Comparison of ENCODE assay signal across 9 cellular contexts in genomic region chr18:44887227-44887631, GRCh38.
DNase-seq lines count a peak whose midpoint lies in the region; ATAC-seq and TF ChIP-seq lines count a peak whose summit lies in the region.
"Had no signal": no experiment of that assay in that cellular context is flagged by ENCODE, and none has a peak within 500 bp of the region (broad histone marks: within the 10 kb centered on the region; RNA-seq: fewer than 3 reads in every experiment).

No MANE protein-coding gene starts in this region.

- TF ChIP-seq CTCF in nephron progenitor cell (IDR thresholded peaks at IDR 0.05) (no peak), tibial nerve (IDR thresholded peaks at IDR 0.05) (no peak), OCI-LY7 (conservative IDR thresholded peaks at IDR 0.05; ENCODE audit: low read length) (no peak)

- H3K27me3 ChIP-seq in tibial nerve = no peaks in the 10 kb centered on the region

- intact Hi-C loops in OCI-LY7 (cut with micrococcal nuclease; ENCODE audit: unreplicated experiment) = no loop called here

- no peak for TF ChIP-seq POLR2A in tibial nerve (IDR thresholded peaks at IDR 0.05)

- H3K36me3 ChIP-seq in tibial nerve (no peaks in the 10 kb centered on the region), OCI-LY7 (ENCODE audit: insufficient read depth, low read length) (no peaks in the 10 kb centered on the region)
- H3K36me3 ChIP-seq: lower lobe of right lung had no signal

- H3K36me3 Mint-ChIP-seq in nephron progenitor cell (ENCODE audit: low read depth) = peaks cover 25% of the 10 kb centered on the region

- peaks cover 23% of the 10 kb centered on the region for H3K9me3 Mint-ChIP-seq in nephron progenitor cell

- DNase-seq in GM04503 (ENCODE audit: low read depth) (peak; percentile 39), HPDE6-E6E7 (ENCODE audit: extremely low spot score) (peak; percentile 66), nephron progenitor cell (no peak), tibial nerve (ENCODE audit: low spot score in 2 of 2) (no peak), OCI-LY7 (ENCODE audit: low spot score) (no peak)
- peak; percentile 2 for DNase-seq in activated naive CD8-positive, alpha-beta T cell treated with anti-CD3 and anti-CD28 coated beads, Interleukin-2, amount 50 U/mL, for 16 hours (ENCODE audit: low read depth, low spot score)
- DNase-seq: lower lobe of right lung had no signal

- H3K79me2 ChIP-seq in OCI-LY7 (ENCODE audit: insufficient read depth, low read depth, low read length) = no peaks in the 10 kb centered on the region

- no peak overlapping the region for H3K27ac ChIP-seq in tibial nerve
- H3K27ac ChIP-seq in OCI-LY7 (ENCODE audit: low read depth, low read length, poor library complexity, severe bottlenecking) = no peak overlapping the region
- H3K27ac ChIP-seq: lower lobe of right lung had no signal

- no peak overlapping the region for H3K4me3 Mint-ChIP-seq in nephron progenitor cell

- H3K9me2 ChIP-seq in OCI-LY7 (ENCODE audit: insufficient read depth, low read length) = no peaks in the 10 kb centered on the region

- no peak for TF ChIP-seq EP300 in tibial nerve (IDR thresholded peaks at IDR 0.05)

- H3K9me3 ChIP-seq in tibial nerve = no peaks in the 10 kb centered on the region
- no peaks in the 10 kb centered on the region for H3K9me3 ChIP-seq in OCI-LY7 (ENCODE audit: low read length)

- H3K27me3 Mint-ChIP-seq in nephron progenitor cell (ENCODE audit: low read depth, poor library complexity) = no peaks in the 10 kb centered on the region

- H3K4me2 ChIP-seq in OCI-LY7 (ENCODE audit: low read length) = no peak overlapping the region

- peak overlapping the region; percentile 50 for H3K27ac Mint-ChIP-seq in nephron progenitor cell

- POLR2A ChIA-PET in OCI-LY7 (lab: Charles Lee) = interaction anchor here (0.5 kb wide), 1 partner anchor 122 kb away, joined by 3 read pairs; no protein-coding TSS in a partner anchor

- no peak overlapping the region for H2AFZ ChIP-seq in OCI-LY7 (ENCODE audit: low read length)

- no TSS peak for BruUV-seq in OCI-LY7 (replicated peaks; lab: Mats Ljungman, UMichigan)

- CTCF ChIA-PET in OCI-LY7 (lab: Charles Lee; ENCODE audit: unreplicated experiment) = no interaction called here

- H3K4me3 ChIP-seq in tibial nerve (no peak overlapping the region), OCI-LY7 (ENCODE audit: low read depth, low read length, poor library complexity, severe bottlenecking) (no peak overlapping the region)
- H3K4me3 ChIP-seq: lower lobe of right lung had no signal

- peaks cover 0 to 15% (median 2%) of the 10 kb centered on the region in 4 donors for H3K4me1 ChIP-seq in tibial nerve
- peaks cover 5% of the 10 kb centered on the region for H3K4me1 ChIP-seq in OCI-LY7 (ENCODE audit: insufficient read depth, low read length, poor library complexity, severe bottlenecking)
- H3K4me1 ChIP-seq: lower lobe of right lung had no signal

- no peaks in the 10 kb centered on the region for H4K20me1 ChIP-seq in OCI-LY7 (ENCODE audit: insufficient read depth, low read length)

- H3K4me1 Mint-ChIP-seq in nephron progenitor cell = peaks cover 23% of the 10 kb centered on the region

- ATAC-seq in GM21381 (IDR thresholded peaks at IDR 0.05; ENCODE audit: unreplicated experiment) = peak; percentile 81
- ATAC-seq in SK-N-SH treated with all-trans-retinoic acid at 6 μM for 48 hours = no peak

TF ChIP-seq in SK-N-SH treated with all-trans-retinoic acid at 6 μM for 48 hours, 23 proteins besides CTCF, POLR2A, EP300 and RAD21:
- TF ChIP-seq TSHZ2 (CRISPR knock-in tag; IDR thresholded peaks at IDR 0.05) = no peak
- no peak for TF ChIP-seq ZFP30 (CRISPR knock-in tag; IDR thresholded peaks at IDR 0.05)
- no peak for TF ChIP-seq BACH2 (CRISPR knock-in tag; IDR thresholded peaks at IDR 0.05; ENCODE audit: borderline replicate concordance)
- no peak for TF ChIP-seq SNAI2 (CRISPR knock-in tag; IDR thresholded peaks at IDR 0.05)
- no peak for TF ChIP-seq PATZ1 (CRISPR knock-in tag; IDR thresholded peaks at IDR 0.05; ENCODE audit: borderline replicate concordance)
- no peak for TF ChIP-seq TOX (CRISPR knock-in tag; IDR thresholded peaks at IDR 0.05; ENCODE audit: borderline replicate concordance)
- no peak for TF ChIP-seq PPARA (CRISPR knock-in tag; IDR thresholded peaks at IDR 0.05; ENCODE audit: borderline replicate concordance)
- no peak for TF ChIP-seq POU6F1 (CRISPR knock-in tag; IDR thresholded peaks at IDR 0.05; ENCODE audit: borderline replicate concordance, low read depth)
- no peak for TF ChIP-seq ISL1 (CRISPR knock-in tag; IDR thresholded peaks at IDR 0.05)
- TF ChIP-seq CREB5 (CRISPR knock-in tag; IDR thresholded peaks at IDR 0.05; ENCODE audit: low read depth) = no peak
- TF ChIP-seq ZNF8 (CRISPR knock-in tag; IDR thresholded peaks at IDR 0.05) = no peak
- no peak for TF ChIP-seq ESRRG (CRISPR knock-in tag; IDR thresholded peaks at IDR 0.05)
- no peak for TF ChIP-seq ZNF70 (CRISPR knock-in tag; IDR thresholded peaks at IDR 0.05)
- TF ChIP-seq ZFP3 (CRISPR knock-in tag; IDR thresholded peaks at IDR 0.05) = no peak

Comparison
In these comparisons a context has a peak if more than half of its experiments do, and no peak if none do; other contexts are left out.
1. DNase-seq: peak in GM04503 (single experiment), HPDE6-E6E7 (single experiment) and activated naive CD8-positive, alpha-beta T cell treated with anti-CD3 and anti-CD28 coated beads, Interleukin-2, amount 50 U/mL, for 16 hours (single experiment); none in nephron progenitor cell (single experiment), tibial nerve (0 of 2) and OCI-LY7 (single experiment).